8 cellular contexts compared by ENCODE assay signal in the genomic region with DNA sequence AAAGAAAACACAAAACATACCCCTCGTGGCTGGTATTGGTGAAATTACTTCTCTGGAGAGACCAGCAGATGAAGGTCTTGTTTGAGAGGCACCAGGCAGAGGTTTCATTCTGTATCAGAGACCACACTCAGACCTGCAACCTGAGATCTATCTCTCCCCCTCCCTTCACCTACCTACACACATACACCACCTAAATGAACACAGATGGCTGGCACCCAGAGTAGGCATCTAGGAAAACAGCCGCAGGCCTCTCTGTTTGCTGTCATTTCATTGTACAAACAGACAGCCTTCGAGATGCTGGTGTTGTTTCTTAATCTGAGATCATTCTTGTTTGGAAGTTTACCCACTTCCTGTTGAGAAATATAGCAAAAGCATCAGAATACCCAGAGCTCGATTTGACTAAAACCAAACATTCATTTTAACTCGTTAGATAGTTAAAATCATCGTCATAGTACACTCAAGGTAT.
DNase-seq lines count a peak whose midpoint lies in the region; ATAC-seq and TF ChIP-seq lines count a peak whose summit lies in the region.

No MANE protein-coding gene starts in this region.

- H2AFZ ChIP-seq in trophoblast cell (ENCODE audit: insufficient read depth, low read length, poor library complexity) = no peak overlapping the region

- H3K4ac ChIP-seq in trophoblast cell (ENCODE audit: low read depth, low read length) = no peak overlapping the region

- H2BK5ac ChIP-seq in trophoblast cell (ENCODE audit: low read depth, low read length, poor library complexity) = no peak overlapping the region

- no peak overlapping the region for H4K8ac ChIP-seq in trophoblast cell (ENCODE audit: low read depth, low read length)

- H3K79me2 ChIP-seq in trophoblast cell (ENCODE audit: control insufficient read depth, insufficient read depth, low read length, poor library complexity) = no peaks in the 10 kb centered on the region

- H3K79me1 ChIP-seq in trophoblast cell (ENCODE audit: low read length) = no peaks in the 10 kb centered on the region

- H4K91ac ChIP-seq in trophoblast cell (ENCODE audit: low read depth, low read length) = no peak overlapping the region

- no peaks in the 10 kb centered on the region for H3K4me1 ChIP-seq in trophoblast cell (ENCODE audit: control insufficient read depth in 1 of 2, insufficient read depth in 2 of 2, low read length in 2 of 2)

- no peak overlapping the region for H4K12ac ChIP-seq in trophoblast cell (ENCODE audit: low read depth, low read length)

- H2BK120ac ChIP-seq in trophoblast cell (ENCODE audit: insufficient read depth, low read length, poor library complexity) = no peak overlapping the region

- H3K18ac ChIP-seq in trophoblast cell (ENCODE audit: low read length) = no peak overlapping the region

- H3K27ac ChIP-seq in trophoblast cell (ENCODE audit: low read depth, low read length) = no peak overlapping the region

- DNase-seq in activated CD4-positive, alpha-beta T cell treated with anti-CD3 and anti-CD28 coated beads for 48 hours = peak; percentile 20
- no peak for DNase-seq in activated CD4-positive, alpha-beta T cell treated with anti-CD3 and anti-CD28 coated beads, Interleukin-2, amount 50 U/mL, for 1 hour
- DNase-seq in NCI-H510A (lab: John Stamatoyannopoulos, UW) (peak; percentile 10), epithelial cell of esophagus (ENCODE audit: low read depth) (peak; percentile 43), middle frontal gyrus (ENCODE audit: extremely low spot score, low spot score) (no peak), Ammon's horn (ENCODE audit: low spot score) (no peak), trophoblast cell (no peak)

- no peaks in the 10 kb centered on the region for H3K9me3 ChIP-seq in trophoblast cell (ENCODE audit: insufficient read depth, low read depth, low read length)

- no peak overlapping the region for H3K23ac ChIP-seq in trophoblast cell (ENCODE audit: low read length)

- H3K4me2 ChIP-seq in trophoblast cell (ENCODE audit: low read length) = no peak overlapping the region

- H3K36me3 ChIP-seq in trophoblast cell (ENCODE audit: control insufficient read depth in 1 of 2, insufficient read depth in 2 of 2, low read length in 2 of 2) = no peaks in the 10 kb centered on the region

- ATAC-seq in HG03039 (IDR thresholded peaks at IDR 0.05; ENCODE audit: unreplicated experiment) = peak; percentile 82

- no peak overlapping the region for H2AK5ac ChIP-seq in trophoblast cell (ENCODE audit: low read length)

- no CpG with 5 or more reads among the region's 6 CpGs for WGBS in trophoblast cell (ENCODE audit: extremely low coverage, insufficient coverage, insufficient read length)

- H3K14ac ChIP-seq in trophoblast cell (ENCODE audit: low read length) = no peak overlapping the region

- no peak overlapping the region for H3K9ac ChIP-seq in trophoblast cell (ENCODE audit: low read length)

- H3K4me3 ChIP-seq in epithelial cell of esophagus (ENCODE audit: low read length) (no peak overlapping the region), trophoblast cell (ENCODE audit: low read depth, low read length) (no peak overlapping the region)

- no peaks in the 10 kb centered on the region for H3K27me3 ChIP-seq in trophoblast cell (ENCODE audit: insufficient read depth, low read length)

- H2BK12ac ChIP-seq in trophoblast cell (ENCODE audit: low read length) = no peak overlapping the region

- no peak for TF ChIP-seq CTCF in epithelial cell of esophagus (IDR thresholded peaks at IDR 0.05; ENCODE audit: insufficient read depth, low read depth, low read length, missing control alignments)

Comparison
In these comparisons a context has a peak if more than half of its experiments do, and no peak if none do; other contexts are left out.
1. DNase-seq: peak in activated CD4-positive, alpha-beta T cell treated with anti-CD3 and anti-CD28 coated beads for 48 hours (single experiment), NCI-H510A (single experiment) and epithelial cell of esophagus (single experiment); none in activated CD4-positive, alpha-beta T cell treated with anti-CD3 and anti-CD28 coated beads, Interleukin-2, amount 50 U/mL, for 1 hour (single experiment), middle frontal gyrus (single experiment), Ammon's horn (single experiment) and trophoblast cell (0 of 2).